ENCODE assay signal across 8 cellular contexts in genomic region chr18:35231052-35231451, GRCh38. TPM values are rescaled to one million over a fixed set of nuclear protein-coding genes. Genes with fewer than 3 reads are reported as not detected.
DNase-seq lines count a peak whose midpoint lies in the region; ATAC-seq and TF ChIP-seq lines count a peak whose summit lies in the region.

No MANE protein-coding gene starts in this region.

- no peaks in the 10 kb centered on the region for H3K9me3 ChIP-seq in PC-3 (ENCODE audit: low read length)

- peak overlapping the region; percentile 75 for H3K4me2 ChIP-seq in PC-3 (ENCODE audit: low read length)

- TF ChIP-seq CTCF in PC-3 (conservative IDR thresholded peaks at IDR 0.05; ENCODE audit: low read depth, low read length) (peak; percentile 67), natural killer cell (IDR thresholded peaks at IDR 0.05) (peak; percentile 95)

- ATAC-seq in GM21515 (IDR thresholded peaks at IDR 0.05; ENCODE audit: unreplicated experiment) (peak; percentile 90), PC-3 (peak; percentile 77), natural killer cell (peak; percentile 91 to 99 (median 96))
- ATAC-seq in activated T-cell treated with anti-CD3 and anti-CD28 coated beads, Interleukin-2, amount 50 U/mL, for 4 hours: peak; percentile 78 to 85
- ATAC-seq in stimulated activated memory B cell treated with anti-CD40 and anti-IgM and Interleukin-4, amounts not matched to agents 10 μg/mL and 1 μg/mL and 100 μg/mL, for 72 hours: peak; percentile 76

- CTCF ChIA-PET in PC-3 (lab: Charles Lee): interaction anchor here (0.6 kb wide), 1 partner anchor 92 kb away, joined by 3 read pairs; no protein-coding TSS in a partner anchor

- H3K27me3 ChIP-seq in PC-3 (ENCODE audit: low read length): no peaks in the 10 kb centered on the region

- peak overlapping the region; percentile 39 to 59 for H3K27ac Mint-ChIP-seq in natural killer cell
- H3K27ac Mint-ChIP-seq in stimulated activated memory B cell treated with anti-CD40 and anti-IgM and Interleukin-4, amounts not matched to agents 10 μg/mL and 1 μg/mL and 100 μg/mL, for 72 hours: peak overlapping the region; percentile 43

- H3K4me1 Mint-ChIP-seq in activated T-cell treated with anti-CD3 and anti-CD28 coated beads, Interleukin-2, amount 50 U/mL, for 4 hours (ENCODE audit: low read depth): peaks cover 3% of the 10 kb centered on the region
- H3K4me1 Mint-ChIP-seq in natural killer cell: peaks cover 4 to 5% of the 10 kb centered on the region in 2 donors
- peaks cover 5% of the 10 kb centered on the region for H3K4me1 Mint-ChIP-seq in stimulated activated memory B cell treated with anti-CD40 and anti-IgM and Interleukin-4, amounts not matched to agents 10 μg/mL and 1 μg/mL and 100 μg/mL, for 72 hours

- no peaks in the 10 kb centered on the region for H3K9me2 ChIP-seq in PC-3 (replicated peaks; ENCODE audit: low read length)

- H4K20me1 ChIP-seq in PC-3 (ENCODE audit: low read length): no peaks in the 10 kb centered on the region

- H3K36me3 Mint-ChIP-seq in activated T-cell treated with anti-CD3 and anti-CD28 coated beads, Interleukin-2, amount 50 U/mL, for 4 hours (ENCODE audit: insufficient read depth): no peaks in the 10 kb centered on the region
- H3K36me3 Mint-ChIP-seq in natural killer cell: no peaks in the 10 kb centered on the region
- no peaks in the 10 kb centered on the region for H3K36me3 Mint-ChIP-seq in stimulated activated memory B cell treated with anti-CD40 and anti-IgM and Interleukin-4, amounts not matched to agents 10 μg/mL and 1 μg/mL and 100 μg/mL, for 72 hours

- in situ Hi-C loops in KBM-7 (cut with MboI; ENCODE audit: low pct_unique_long_range_greater_than_20kb, low sequenced_read_pairs): loop anchor here (25.0 kb wide), 1 partner anchor 131 kb away; no protein-coding TSS in a partner anchor

- H3K9ac ChIP-seq in PC-3 (ENCODE audit: low read length): no peak overlapping the region

- no peaks in the 10 kb centered on the region for H3F3A ChIP-seq in PC-3 (ENCODE audit: low read length, unreplicated experiment)

- POLR2A ChIA-PET in PC-3 (lab: Charles Lee; ENCODE audit: unreplicated experiment): interaction anchor here (0.5 kb wide), 1 partner anchor 208 kb away, joined by 6 read pairs; no protein-coding TSS in a partner anchor

- no peaks in the 10 kb centered on the region for H3K79me2 ChIP-seq in PC-3 (ENCODE audit: low read length)

- H3K9me3 Mint-ChIP-seq in activated T-cell treated with anti-CD3 and anti-CD28 coated beads, Interleukin-2, amount 50 U/mL, for 4 hours: no peaks in the 10 kb centered on the region
- no peaks in the 10 kb centered on the region for H3K9me3 Mint-ChIP-seq in natural killer cell
- no peaks in the 10 kb centered on the region for H3K9me3 Mint-ChIP-seq in stimulated activated memory B cell treated with anti-CD40 and anti-IgM and Interleukin-4, amounts not matched to agents 10 μg/mL and 1 μg/mL and 100 μg/mL, for 72 hours

- H3K4me3 Mint-ChIP-seq in activated T-cell treated with anti-CD3 and anti-CD28 coated beads, Interleukin-2, amount 50 U/mL, for 4 hours: peak overlapping the region; percentile 54
- H3K4me3 Mint-ChIP-seq in natural killer cell: peak overlapping the region; percentile 41
- H3K4me3 Mint-ChIP-seq in stimulated activated memory B cell treated with anti-CD40 and anti-IgM and Interleukin-4, amounts not matched to agents 10 μg/mL and 1 μg/mL and 100 μg/mL, for 72 hours: peak overlapping the region; percentile 70

- no peaks in the 10 kb centered on the region for H3K36me3 ChIP-seq in PC-3 (ENCODE audit: low read depth, low read length)

- DNase-seq in COR-L47 (lab: John Stamatoyannopoulos, UW) (peak; percentile 80), KBM-7 (peak; percentile 83), PC-3 (peak; percentile 58), fibroblast of gingiva (ENCODE audit: low read depth) (peak; percentile 57), natural killer cell (peak; percentile 67)
- peak; percentile 76 for DNase-seq in activated T-cell treated with anti-CD3 and anti-CD28 coated beads, Interleukin-2, amount 50 U/mL, for 4 hours

- H3K4me1 ChIP-seq in PC-3 (ENCODE audit: insufficient read depth, low read length): no peaks in the 10 kb centered on the region

- 0 out of 2 replicates have a peak overlapping the region, but pooled peaks have one; percentile 68 for H2AFZ ChIP-seq in PC-3 (ENCODE audit: low read length)

- no peaks in the 10 kb centered on the region for H3K27me3 Mint-ChIP-seq in activated T-cell treated with anti-CD3 and anti-CD28 coated beads, Interleukin-2, amount 50 U/mL, for 4 hours (ENCODE audit: low read depth)
- H3K27me3 Mint-ChIP-seq in natural killer cell (ENCODE audit: low read depth in 2 of 2): no peaks in the 10 kb centered on the region
- no peaks in the 10 kb centered on the region for H3K27me3 Mint-ChIP-seq in stimulated activated memory B cell treated with anti-CD40 and anti-IgM and Interleukin-4, amounts not matched to agents 10 μg/mL and 1 μg/mL and 100 μg/mL, for 72 hours

- no peak overlapping the region for H3K27ac ChIP-seq in PC-3 (ENCODE audit: low read length)

- no TSS peak for BruUV-seq in PC-3 (replicated peaks; lab: Mats Ljungman, UMichigan)

- intact Hi-C loops in PC-3 (cut with micrococcal nuclease): loop anchor here (1.0 kb wide), 1 partner anchor 124 kb away; no protein-coding TSS in a partner anchor
- intact Hi-C loops in natural killer cell (cut with micrococcal nuclease): loop anchor here (1.0 to 2.0 kb wide), 3 partner anchors 124 to 178 kb away; no protein-coding TSS in a partner anchor

- peak overlapping the region; percentile 40; the same call in 1 of the 2 replicates for H3K4me3 ChIP-seq in PC-3 (ENCODE audit: low read length)

RNA-seq across cellular contexts. Expression of gene ZNF397, which starts 9.8 kb away (rescaled TPM):
- 1.5 TPM in 2 replicates for total RNA-seq in PC-3 (2014; rRNA removed)
- 10 to 100 TPM; 14.3 to 14.9 (median 14.8) TPM for total RNA-seq in activated T-cell treated with anti-CD3 and anti-CD28 coated beads, Interleukin-2, amount 50 U/mL, for 4 hours
- 10 to 100 TPM in 2 of 3 donors, 1 to 10 TPM in 1; 8.7 to 15.6 (median 13.9) TPM for total RNA-seq in natural killer cell

RNA-seq across cellular contexts. Expression of gene ZSCAN30, which starts 59.0 kb away (rescaled TPM):
- total RNA-seq in PC-3 (2014; rRNA removed) (2.8 and 3.5 TPM in 2 replicates), natural killer cell (10 to 100 TPM; 15.4 to 21.0 (median 16.4) TPM)
- 1 to 10 TPM; 5.0 to 8.5 (median 5.1) TPM for total RNA-seq in activated T-cell treated with anti-CD3 and anti-CD28 coated beads, Interleukin-2, amount 50 U/mL, for 4 hours
